Comparison of ENCODE assay signal across 2 cellular contexts in the genomic region with DNA sequence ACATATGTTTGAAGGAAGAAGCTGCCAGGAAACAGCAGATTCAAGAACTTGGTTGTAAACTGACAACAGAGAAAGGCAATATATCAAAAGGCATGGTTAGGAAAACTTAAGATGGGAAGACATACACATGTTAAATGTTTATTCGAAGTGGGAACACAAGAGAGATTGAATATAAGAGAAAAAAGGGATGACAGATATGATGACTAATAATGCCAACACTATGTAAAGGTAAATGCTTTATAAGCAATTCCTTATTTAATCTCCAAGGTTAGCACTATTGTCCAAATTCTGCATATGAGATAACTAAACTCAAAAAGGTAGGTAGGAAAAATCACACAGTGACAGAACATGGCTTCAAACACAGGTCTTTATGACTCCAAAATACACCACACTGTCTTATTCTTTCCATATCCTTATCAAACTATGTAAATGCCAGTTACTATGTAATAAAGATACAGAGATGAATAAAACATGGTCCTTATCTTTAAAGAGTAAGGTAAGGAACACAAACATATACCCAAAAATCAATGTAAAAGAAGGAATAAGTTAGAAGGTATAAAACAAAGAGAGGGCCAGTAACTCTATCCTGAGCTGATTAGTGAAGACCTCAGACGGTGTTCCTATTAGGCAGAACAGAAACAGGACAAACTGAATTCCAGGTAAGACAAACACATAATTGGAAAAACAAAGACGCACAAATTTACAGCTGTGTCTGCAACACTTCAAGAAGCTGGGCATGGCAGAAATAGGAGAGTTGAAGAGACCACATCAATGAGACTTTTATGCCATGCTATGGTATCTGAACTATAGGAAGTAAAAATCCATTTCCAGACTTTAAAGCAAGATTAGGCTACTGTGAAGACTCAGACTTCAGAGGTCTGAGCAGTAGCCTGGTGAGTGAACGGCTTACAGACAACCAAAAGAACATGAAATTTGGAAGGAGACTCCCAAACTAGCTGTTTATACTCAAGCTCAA.
TF ChIP-seq lines count a peak whose summit lies in the region.

No MANE protein-coding gene starts in this region.

TF ChIP-seq in GM23338, 12 proteins besides CTCF, POLR2A, EP300 and RAD21 (continues in another document):
- TF ChIP-seq, protein P1, sequence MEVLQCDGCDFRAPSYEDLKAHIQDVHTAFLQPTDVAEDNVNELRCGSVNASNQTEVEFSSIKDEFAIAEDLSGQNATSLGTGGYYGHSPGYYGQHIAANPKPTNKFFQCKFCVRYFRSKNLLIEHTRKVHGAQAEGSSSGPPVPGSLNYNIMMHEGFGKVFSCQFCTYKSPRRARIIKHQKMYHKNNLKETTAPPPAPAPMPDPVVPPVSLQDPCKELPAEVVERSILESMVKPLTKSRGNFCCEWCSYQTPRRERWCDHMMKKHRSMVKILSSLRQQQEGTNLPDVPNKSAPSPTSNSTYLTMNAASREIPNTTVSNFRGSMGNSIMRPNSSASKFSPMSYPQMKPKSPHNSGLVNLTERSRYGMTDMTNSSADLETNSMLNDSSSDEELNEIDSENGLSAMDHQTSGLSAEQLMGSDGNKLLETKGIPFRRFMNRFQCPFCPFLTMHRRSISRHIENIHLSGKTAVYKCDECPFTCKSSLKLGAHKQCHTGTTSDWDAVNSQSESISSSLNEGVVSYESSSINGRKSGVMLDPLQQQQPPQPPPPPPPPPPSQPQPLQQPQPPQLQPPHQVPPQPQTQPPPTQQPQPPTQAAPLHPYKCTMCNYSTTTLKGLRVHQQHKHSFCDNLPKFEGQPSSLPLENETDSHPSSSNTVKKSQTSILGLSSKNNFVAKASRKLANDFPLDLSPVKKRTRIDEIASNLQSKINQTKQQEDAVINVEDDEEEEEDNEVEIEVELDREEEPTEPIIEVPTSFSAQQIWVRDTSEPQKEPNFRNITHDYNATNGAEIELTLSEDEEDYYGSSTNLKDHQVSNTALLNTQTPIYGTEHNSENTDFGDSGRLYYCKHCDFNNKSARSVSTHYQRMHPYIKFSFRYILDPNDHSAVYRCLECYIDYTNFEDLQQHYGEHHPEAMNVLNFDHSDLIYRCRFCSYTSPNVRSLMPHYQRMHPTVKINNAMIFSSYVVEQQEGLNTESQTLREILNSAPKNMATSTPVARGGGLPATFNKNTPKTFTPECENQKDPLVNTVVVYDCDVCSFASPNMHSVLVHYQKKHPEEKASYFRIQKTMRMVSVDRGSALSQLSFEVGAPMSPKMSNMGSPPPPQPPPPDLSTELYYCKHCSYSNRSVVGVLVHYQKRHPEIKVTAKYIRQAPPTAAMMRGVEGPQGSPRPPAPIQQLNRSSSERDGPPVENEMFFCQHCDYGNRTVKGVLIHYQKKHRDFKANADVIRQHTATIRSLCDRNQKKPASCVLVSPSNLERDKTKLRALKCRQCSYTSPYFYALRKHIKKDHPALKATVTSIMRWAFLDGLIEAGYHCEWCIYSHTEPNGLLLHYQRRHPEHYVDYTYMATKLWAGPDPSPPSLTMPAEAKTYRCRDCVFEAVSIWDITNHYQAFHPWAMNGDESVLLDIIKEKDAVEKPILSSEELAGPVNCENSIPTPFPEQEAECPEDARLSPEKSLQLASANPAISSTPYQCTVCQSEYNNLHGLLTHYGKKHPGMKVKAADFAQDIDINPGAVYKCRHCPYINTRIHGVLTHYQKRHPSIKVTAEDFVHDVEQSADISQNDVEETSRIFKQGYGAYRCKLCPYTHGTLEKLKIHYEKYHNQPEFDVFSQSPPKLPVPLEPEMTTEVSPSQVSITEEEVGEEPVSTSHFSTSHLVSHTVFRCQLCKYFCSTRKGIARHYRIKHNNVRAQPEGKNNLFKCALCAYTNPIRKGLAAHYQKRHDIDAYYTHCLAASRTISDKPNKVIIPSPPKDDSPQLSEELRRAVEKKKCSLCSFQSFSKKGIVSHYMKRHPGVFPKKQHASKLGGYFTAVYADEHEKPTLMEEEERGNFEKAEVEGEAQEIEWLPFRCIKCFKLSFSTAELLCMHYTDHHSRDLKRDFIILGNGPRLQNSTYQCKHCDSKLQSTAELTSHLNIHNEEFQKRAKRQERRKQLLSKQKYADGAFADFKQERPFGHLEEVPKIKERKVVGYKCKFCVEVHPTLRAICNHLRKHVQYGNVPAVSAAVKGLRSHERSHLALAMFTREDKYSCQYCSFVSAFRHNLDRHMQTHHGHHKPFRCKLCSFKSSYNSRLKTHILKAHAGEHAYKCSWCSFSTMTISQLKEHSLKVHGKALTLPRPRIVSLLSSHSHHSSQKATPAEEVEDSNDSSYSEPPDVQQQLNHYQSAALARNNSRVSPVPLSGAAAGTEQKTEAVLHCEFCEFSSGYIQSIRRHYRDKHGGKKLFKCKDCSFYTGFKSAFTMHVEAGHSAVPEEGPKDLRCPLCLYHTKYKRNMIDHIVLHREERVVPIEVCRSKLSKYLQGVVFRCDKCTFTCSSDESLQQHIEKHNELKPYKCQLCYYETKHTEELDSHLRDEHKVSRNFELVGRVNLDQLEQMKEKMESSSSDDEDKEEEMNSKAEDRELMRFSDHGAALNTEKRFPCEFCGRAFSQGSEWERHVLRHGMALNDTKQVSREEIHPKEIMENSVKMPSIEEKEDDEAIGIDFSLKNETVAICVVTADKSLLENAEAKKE (CRISPR knock-in tag; IDR thresholded peaks at IDR 0.05) = no peak
- TF ChIP-seq POLR2AphosphoS5 (IDR thresholded peaks at IDR 0.05; ENCODE audit: low read depth) = no peak
- TF ChIP-seq NANOG (IDR thresholded peaks at IDR 0.05; ENCODE audit: borderline replicate concordance) = no peak
- no peak for TF ChIP-seq ZNF114 (CRISPR knock-in tag; IDR thresholded peaks at IDR 0.05)
- no peak for TF ChIP-seq STAT1 (IDR thresholded peaks at IDR 0.05; ENCODE audit: unreplicated experiment)
- TF ChIP-seq CREB1 (CRISPR knock-in tag; IDR thresholded peaks at IDR 0.05; ENCODE audit: low read depth) = no peak
- TF ChIP-seq ETS1 (IDR thresholded peaks at IDR 0.05) = no peak
- TF ChIP-seq JUNB (IDR thresholded peaks at IDR 0.05; ENCODE audit: unreplicated experiment) = no peak
- no peak for TF ChIP-seq ZNF331 (CRISPR knock-in tag; IDR thresholded peaks at IDR 0.05; ENCODE audit: low read depth)
- no peak for TF ChIP-seq EZH2phosphoT487 (IDR thresholded peaks at IDR 0.05; ENCODE audit: unreplicated experiment)

TF ChIP-seq in GM12878, 131 proteins besides CTCF, POLR2A, EP300 and RAD21:
- TF ChIP-seq USF2 (IDR thresholded peaks at IDR 0.05; ENCODE audit: borderline replicate concordance, low read depth, low read length) (no peak), ZBED1 (IDR thresholded peaks at IDR 0.05; ENCODE audit: borderline replicate concordance) (no peak), CHD4 (IDR thresholded peaks at IDR 0.05) (no peak), ESRRA (IDR thresholded peaks at IDR 0.05; ENCODE audit: low read length) (no peak), ZNF24 (IDR thresholded peaks at IDR 0.05) (no peak), RFX5 (IDR thresholded peaks at IDR 0.05; ENCODE audit: low read depth, low read length) (no peak)
